In the genomic region with DNA sequence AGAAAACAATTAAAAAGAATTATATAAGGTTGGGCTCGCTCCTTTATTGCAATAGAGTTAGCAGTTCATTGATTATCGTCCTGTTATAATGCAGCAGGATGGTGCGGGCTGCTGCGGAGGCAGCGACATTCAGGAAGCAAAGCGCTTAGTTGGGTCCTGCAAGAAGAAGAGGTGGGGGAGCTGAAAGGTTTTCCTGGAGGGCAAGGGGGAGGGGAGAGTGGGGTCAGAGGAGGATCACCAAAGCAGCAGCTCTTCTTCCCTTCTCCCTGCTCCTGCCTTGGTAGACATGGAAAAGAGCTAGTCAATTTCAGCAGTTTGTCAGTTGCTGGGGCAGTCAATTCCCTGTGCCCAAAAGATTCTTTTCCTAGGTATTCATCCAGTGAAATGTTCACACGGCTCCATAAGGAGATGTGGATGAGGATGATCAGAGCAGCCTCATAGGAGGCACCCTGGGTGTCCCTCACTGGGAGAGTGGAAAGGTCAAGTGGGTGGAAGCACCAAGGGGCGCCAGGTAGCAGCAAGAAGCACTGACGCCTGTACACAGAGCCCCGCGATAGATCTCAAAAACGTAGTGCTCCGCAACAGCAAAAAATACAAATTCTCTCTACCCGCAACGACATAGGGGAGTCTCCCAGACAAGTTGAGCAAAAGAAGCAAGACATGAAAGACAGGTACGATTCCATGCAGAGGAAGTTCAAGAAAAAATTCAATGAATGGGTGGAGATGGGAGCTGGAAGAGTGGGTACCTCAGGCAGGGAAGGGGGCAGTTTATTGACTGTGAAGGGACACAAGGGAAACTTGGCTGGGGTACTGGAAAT, we compare ENCODE assay signal across 2 cellular contexts.
TF ChIP-seq lines count a peak whose summit lies in the region.

No MANE protein-coding gene starts in this region.

TF ChIP-seq in HEK293, 187 proteins besides CTCF, POLR2A, EP300 and RAD21 (continued from another document and continues in another):
- TF ChIP-seq, protein P1, sequence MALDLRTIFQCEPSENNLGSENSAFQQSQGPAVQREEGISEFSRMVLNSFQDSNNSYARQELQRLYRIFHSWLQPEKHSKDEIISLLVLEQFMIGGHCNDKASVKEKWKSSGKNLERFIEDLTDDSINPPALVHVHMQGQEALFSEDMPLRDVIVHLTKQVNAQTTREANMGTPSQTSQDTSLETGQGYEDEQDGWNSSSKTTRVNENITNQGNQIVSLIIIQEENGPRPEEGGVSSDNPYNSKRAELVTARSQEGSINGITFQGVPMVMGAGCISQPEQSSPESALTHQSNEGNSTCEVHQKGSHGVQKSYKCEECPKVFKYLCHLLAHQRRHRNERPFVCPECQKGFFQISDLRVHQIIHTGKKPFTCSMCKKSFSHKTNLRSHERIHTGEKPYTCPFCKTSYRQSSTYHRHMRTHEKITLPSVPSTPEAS (tag by site-specific recombination; IDR thresholded peaks at IDR 0.05): no peak
- TF ChIP-seq ZNF76 (tag by site-specific recombination; IDR thresholded peaks at IDR 0.05; ENCODE audit: borderline replicate concordance, low read depth): no peak
- TF ChIP-seq ZNF324 (tag by site-specific recombination; IDR thresholded peaks at IDR 0.05): no peak
- no peak for TF ChIP-seq ZNF624 (tag by site-specific recombination; IDR thresholded peaks at IDR 0.05)
- TF ChIP-seq, protein P2, sequence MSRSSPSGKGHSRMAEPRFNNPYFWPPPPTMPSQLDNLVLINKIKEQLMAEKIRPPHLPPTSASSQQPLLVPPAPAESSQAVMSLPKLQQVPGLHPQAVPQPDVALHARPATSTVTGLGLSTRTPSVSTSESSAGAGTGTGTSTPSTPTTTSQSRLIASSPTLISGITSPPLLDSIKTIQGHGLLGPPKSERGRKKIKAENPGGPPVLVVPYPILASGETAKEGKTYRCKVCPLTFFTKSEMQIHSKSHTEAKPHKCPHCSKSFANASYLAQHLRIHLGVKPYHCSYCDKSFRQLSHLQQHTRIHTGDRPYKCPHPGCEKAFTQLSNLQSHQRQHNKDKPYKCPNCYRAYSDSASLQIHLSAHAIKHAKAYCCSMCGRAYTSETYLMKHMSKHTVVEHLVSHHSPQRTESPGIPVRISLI (tag by site-specific recombination; IDR thresholded peaks at IDR 0.05): no peak
- TF ChIP-seq, protein P3, sequence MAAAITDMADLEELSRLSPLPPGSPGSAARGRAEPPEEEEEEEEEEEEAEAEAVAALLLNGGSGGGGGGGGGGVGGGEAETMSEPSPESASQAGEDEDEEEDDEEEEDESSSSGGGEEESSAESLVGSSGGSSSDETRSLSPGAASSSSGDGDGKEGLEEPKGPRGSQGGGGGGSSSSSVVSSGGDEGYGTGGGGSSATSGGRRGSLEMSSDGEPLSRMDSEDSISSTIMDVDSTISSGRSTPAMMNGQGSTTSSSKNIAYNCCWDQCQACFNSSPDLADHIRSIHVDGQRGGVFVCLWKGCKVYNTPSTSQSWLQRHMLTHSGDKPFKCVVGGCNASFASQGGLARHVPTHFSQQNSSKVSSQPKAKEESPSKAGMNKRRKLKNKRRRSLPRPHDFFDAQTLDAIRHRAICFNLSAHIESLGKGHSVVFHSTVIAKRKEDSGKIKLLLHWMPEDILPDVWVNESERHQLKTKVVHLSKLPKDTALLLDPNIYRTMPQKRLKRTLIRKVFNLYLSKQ (tag by site-specific recombination; IDR thresholded peaks at IDR 0.05; ENCODE audit: borderline replicate concordance): no peak
- TF ChIP-seq ZNF707 (tag by site-specific recombination; IDR thresholded peaks at IDR 0.05): no peak
- TF ChIP-seq TRIM28 (IDR thresholded peaks at IDR 0.05; ENCODE audit: borderline replicate concordance, low read length): no peak
- TF ChIP-seq, protein P4, sequence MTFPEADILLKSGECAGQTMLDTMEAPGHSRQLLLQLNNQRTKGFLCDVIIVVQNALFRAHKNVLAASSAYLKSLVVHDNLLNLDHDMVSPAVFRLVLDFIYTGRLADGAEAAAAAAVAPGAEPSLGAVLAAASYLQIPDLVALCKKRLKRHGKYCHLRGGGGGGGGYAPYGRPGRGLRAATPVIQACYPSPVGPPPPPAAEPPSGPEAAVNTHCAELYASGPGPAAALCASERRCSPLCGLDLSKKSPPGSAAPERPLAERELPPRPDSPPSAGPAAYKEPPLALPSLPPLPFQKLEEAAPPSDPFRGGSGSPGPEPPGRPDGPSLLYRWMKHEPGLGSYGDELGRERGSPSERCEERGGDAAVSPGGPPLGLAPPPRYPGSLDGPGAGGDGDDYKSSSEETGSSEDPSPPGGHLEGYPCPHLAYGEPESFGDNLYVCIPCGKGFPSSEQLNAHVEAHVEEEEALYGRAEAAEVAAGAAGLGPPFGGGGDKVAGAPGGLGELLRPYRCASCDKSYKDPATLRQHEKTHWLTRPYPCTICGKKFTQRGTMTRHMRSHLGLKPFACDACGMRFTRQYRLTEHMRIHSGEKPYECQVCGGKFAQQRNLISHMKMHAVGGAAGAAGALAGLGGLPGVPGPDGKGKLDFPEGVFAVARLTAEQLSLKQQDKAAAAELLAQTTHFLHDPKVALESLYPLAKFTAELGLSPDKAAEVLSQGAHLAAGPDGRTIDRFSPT (tag by site-specific recombination; IDR thresholded peaks at IDR 0.05): no peak
- TF ChIP-seq ZNF768 (tag by site-specific recombination; IDR thresholded peaks at IDR 0.05): no peak
- no peak for TF ChIP-seq ZNF133 (tag by site-specific recombination; IDR thresholded peaks at IDR 0.05)
- TF ChIP-seq ZNF341 (tag by site-specific recombination; IDR thresholded peaks at IDR 0.05; ENCODE audit: low read depth): no peak
- no peak for TF ChIP-seq ZSCAN16 (tag by site-specific recombination; IDR thresholded peaks at IDR 0.05)
- no peak for TF ChIP-seq ZNF747 (tag by site-specific recombination; IDR thresholded peaks at IDR 0.05)
- TF ChIP-seq, protein P5, sequence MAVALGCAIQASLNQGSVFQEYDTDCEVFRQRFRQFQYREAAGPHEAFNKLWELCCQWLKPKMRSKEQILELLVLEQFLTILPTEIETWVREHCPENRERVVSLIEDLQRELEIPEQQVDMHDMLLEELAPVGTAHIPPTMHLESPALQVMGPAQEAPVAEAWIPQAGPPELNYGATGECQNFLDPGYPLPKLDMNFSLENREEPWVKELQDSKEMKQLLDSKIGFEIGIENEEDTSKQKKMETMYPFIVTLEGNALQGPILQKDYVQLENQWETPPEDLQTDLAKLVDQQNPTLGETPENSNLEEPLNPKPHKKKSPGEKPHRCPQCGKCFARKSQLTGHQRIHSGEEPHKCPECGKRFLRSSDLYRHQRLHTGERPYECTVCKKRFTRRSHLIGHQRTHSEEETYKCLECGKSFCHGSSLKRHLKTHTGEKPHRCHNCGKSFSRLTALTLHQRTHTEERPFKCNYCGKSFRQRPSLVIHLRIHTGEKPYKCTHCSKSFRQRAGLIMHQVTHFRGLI (tag by site-specific recombination; IDR thresholded peaks at IDR 0.05): peak; percentile 88
- TF ChIP-seq GLIS1 (tag by site-specific recombination; IDR thresholded peaks at IDR 0.05): peak; percentile 42

TF ChIP-seq in WTC11, 78 proteins besides CTCF, POLR2A, EP300 and RAD21 (continued from another document):
- TF ChIP-seq, protein P6, sequence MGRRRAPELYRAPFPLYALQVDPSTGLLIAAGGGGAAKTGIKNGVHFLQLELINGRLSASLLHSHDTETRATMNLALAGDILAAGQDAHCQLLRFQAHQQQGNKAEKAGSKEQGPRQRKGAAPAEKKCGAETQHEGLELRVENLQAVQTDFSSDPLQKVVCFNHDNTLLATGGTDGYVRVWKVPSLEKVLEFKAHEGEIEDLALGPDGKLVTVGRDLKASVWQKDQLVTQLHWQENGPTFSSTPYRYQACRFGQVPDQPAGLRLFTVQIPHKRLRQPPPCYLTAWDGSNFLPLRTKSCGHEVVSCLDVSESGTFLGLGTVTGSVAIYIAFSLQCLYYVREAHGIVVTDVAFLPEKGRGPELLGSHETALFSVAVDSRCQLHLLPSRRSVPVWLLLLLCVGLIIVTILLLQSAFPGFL (CRISPR knock-in tag; IDR thresholded peaks at IDR 0.05; ENCODE audit: borderline replicate concordance): no peak
- TF ChIP-seq SP1 (CRISPR knock-in tag; conservative IDR thresholded peaks at IDR 0.05): no peak
- no peak for TF ChIP-seq MXD4 (CRISPR knock-in tag; IDR thresholded peaks at IDR 0.05; ENCODE audit: borderline replicate concordance)
- TF ChIP-seq, protein P7, sequence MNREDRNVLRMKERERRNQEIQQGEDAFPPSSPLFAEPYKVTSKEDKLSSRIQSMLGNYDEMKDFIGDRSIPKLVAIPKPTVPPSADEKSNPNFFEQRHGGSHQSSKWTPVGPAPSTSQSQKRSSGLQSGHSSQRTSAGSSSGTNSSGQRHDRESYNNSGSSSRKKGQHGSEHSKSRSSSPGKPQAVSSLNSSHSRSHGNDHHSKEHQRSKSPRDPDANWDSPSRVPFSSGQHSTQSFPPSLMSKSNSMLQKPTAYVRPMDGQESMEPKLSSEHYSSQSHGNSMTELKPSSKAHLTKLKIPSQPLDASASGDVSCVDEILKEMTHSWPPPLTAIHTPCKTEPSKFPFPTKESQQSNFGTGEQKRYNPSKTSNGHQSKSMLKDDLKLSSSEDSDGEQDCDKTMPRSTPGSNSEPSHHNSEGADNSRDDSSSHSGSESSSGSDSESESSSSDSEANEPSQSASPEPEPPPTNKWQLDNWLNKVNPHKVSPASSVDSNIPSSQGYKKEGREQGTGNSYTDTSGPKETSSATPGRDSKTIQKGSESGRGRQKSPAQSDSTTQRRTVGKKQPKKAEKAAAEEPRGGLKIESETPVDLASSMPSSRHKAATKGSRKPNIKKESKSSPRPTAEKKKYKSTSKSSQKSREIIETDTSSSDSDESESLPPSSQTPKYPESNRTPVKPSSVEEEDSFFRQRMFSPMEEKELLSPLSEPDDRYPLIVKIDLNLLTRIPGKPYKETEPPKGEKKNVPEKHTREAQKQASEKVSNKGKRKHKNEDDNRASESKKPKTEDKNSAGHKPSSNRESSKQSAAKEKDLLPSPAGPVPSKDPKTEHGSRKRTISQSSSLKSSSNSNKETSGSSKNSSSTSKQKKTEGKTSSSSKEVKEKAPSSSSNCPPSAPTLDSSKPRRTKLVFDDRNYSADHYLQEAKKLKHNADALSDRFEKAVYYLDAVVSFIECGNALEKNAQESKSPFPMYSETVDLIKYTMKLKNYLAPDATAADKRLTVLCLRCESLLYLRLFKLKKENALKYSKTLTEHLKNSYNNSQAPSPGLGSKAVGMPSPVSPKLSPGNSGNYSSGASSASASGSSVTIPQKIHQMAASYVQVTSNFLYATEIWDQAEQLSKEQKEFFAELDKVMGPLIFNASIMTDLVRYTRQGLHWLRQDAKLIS (CRISPR knock-in tag; IDR thresholded peaks at IDR 0.05; ENCODE audit: borderline replicate concordance): no peak
TF ChIP-seq in WTC11: peak in this region for 0.
